In genomic region chr9:33264473-33265177, GRCh38 we compare ENCODE assay signal across 8 cellular contexts. TPM values are rescaled to one million over a fixed set of nuclear protein-coding genes. Genes with fewer than 3 reads are reported as not detected.
DNase-seq lines count a peak whose midpoint lies in the region; ATAC-seq lines count a peak whose summit lies in the region.

Gene BAG1, minus strand, starts transcription at chr9:33264708.
Gene CHMP5, plus strand, starts transcription at chr9:33265049. Its CDS starts 30 bp downstream, at chr9:33265079.

- H3K27me3 Mint-ChIP-seq in activated CD8-positive, alpha-beta memory T cell treated with anti-CD3 and anti-CD28 coated beads, Interleukin-2, amount 10 ng/mL, durations not matched to agents 7 days and 5 days, result no peaks in the 10 kb centered on the region

- H3K27me3 ChIP-seq in NT2/D1 (ENCODE audit: insufficient read depth, insufficient read length) (no peaks in the 10 kb centered on the region), endocrine pancreas (ENCODE audit: control insufficient read depth, insufficient read depth, low read length) (no peaks in the 10 kb centered on the region), mesenchymal stem cell (ENCODE audit: control insufficient read depth in 1 of 2, insufficient read depth in 1 of 2, low read length in 2 of 2) (no peaks in the 10 kb centered on the region)

- peak within 1 kb of the TSS in 1 of 2 experiments; percentile 97 for H3K23ac ChIP-seq in mesenchymal stem cell (ENCODE audit: low read length in 2 of 2)

- peak; percentile 87 for ATAC-seq in GM21381 (IDR thresholded peaks at IDR 0.05; ENCODE audit: unreplicated experiment)
- ATAC-seq in activated CD8-positive, alpha-beta memory T cell treated with anti-CD3 and anti-CD28 coated beads, Interleukin-2, amount 10 ng/mL, durations not matched to agents 7 days and 5 days, result peak; percentile 87

- H2BK12ac ChIP-seq in mesenchymal stem cell (ENCODE audit: low read length in 2 of 2), result peak within 1 kb of the TSS in 1 of 2 experiments; percentile 49

- no peak within 1 kb of the TSS for H2BK15ac ChIP-seq in mesenchymal stem cell (ENCODE audit: low read depth, poor library complexity, severe bottlenecking)

- peak within 1 kb of the TSS; percentile 98 for H3K9ac ChIP-seq in NT2/D1 (ENCODE audit: insufficient read length, low read depth)
- peak within 1 kb of the TSS; percentile 97 for H3K9ac ChIP-seq in endocrine pancreas (ENCODE audit: control insufficient read depth, insufficient read depth, low read length)
- H3K9ac ChIP-seq in mesenchymal stem cell (ENCODE audit: low read length), result peak within 1 kb of the TSS; percentile 97

- H3K27ac Mint-ChIP-seq in activated CD8-positive, alpha-beta memory T cell treated with anti-CD3 and anti-CD28 coated beads, Interleukin-2, amount 10 ng/mL, durations not matched to agents 7 days and 5 days, result peak within 1 kb of the TSS; percentile 97

- no peaks in the 10 kb centered on the region for H3K9me3 ChIP-seq in NT2/D1 (ENCODE audit: insufficient read depth, low read length)
- no peaks in the 10 kb centered on the region for H3K9me3 ChIP-seq in endocrine pancreas (ENCODE audit: control insufficient read depth, low read length)
- no peaks in the 10 kb centered on the region for H3K9me3 ChIP-seq in mesenchymal stem cell (ENCODE audit: control insufficient read depth, low read length)

- peak within 1 kb of the TSS; percentile 86 for H3K4me3 Mint-ChIP-seq in activated CD8-positive, alpha-beta memory T cell treated with anti-CD3 and anti-CD28 coated beads, Interleukin-2, amount 10 ng/mL, durations not matched to agents 7 days and 5 days

- peak within 1 kb of the TSS; percentile 67 for H3K4me2 ChIP-seq in mesenchymal stem cell (ENCODE audit: low read length, poor library complexity, severe bottlenecking)

- peak within 1 kb of the TSS; percentile 47 for H2AK5ac ChIP-seq in mesenchymal stem cell (ENCODE audit: low read length, severe bottlenecking)

- H3K9me3 Mint-ChIP-seq in activated CD8-positive, alpha-beta memory T cell treated with anti-CD3 and anti-CD28 coated beads, Interleukin-2, amount 10 ng/mL, durations not matched to agents 7 days and 5 days (ENCODE audit: low read depth), result no peaks in the 10 kb centered on the region

- peak within 1 kb of the TSS; percentile 15 for H2BK5ac ChIP-seq in mesenchymal stem cell (ENCODE audit: low read depth, low read length, poor library complexity, severe bottlenecking)

- H3K14ac ChIP-seq in mesenchymal stem cell (ENCODE audit: low read length in 2 of 2), result peak within 1 kb of the TSS; percentile 44 to 89

- H3K79me1 ChIP-seq in mesenchymal stem cell (replicated peaks; ENCODE audit: low read length, poor library complexity, severe bottlenecking), result peaks cover 37% of the 10 kb centered on the region

- peak within 1 kb of the TSS; percentile 100 for H3K4me3 ChIP-seq in NT2/D1 (ENCODE audit: insufficient read length, low read depth)
- H3K4me3 ChIP-seq in endocrine pancreas (ENCODE audit: control insufficient read depth, insufficient read depth, low read length), result peak within 1 kb of the TSS; percentile 90
- H3K4me3 ChIP-seq in mesenchymal stem cell (ENCODE audit: insufficient read depth in 1 of 2, low read depth in 1 of 2, low read length in 2 of 2), result peak within 1 kb of the TSS; percentile 92 to 97

- CTCF ChIA-PET in activated CD8-positive, alpha-beta memory T cell treated with anti-CD3 and anti-CD28 coated beads, Interleukin-2, amount 10 ng/mL, durations not matched to agents 7 days and 5 days (lab: Charles Lee), result interaction anchor here (0.6 to 1.9 kb wide), 6 partner anchors 9 to 239 kb away, joined by 3 to 11 read pairs (median 4); partner anchors contain the start of gene NFX1

- H2BK120ac ChIP-seq in mesenchymal stem cell (ENCODE audit: low read depth, low read length), result peak within 1 kb of the TSS; percentile 88

- WGBS in mesenchymal stem cell, result 1% methylated on average over 66 of the region's 67 CpGs

- H4K91ac ChIP-seq in mesenchymal stem cell (ENCODE audit: low read length), result peak within 1 kb of the TSS; percentile 88

- H3K27ac ChIP-seq in mesenchymal stem cell (ENCODE audit: low read length, poor library complexity, severe bottlenecking), result peak within 1 kb of the TSS; percentile 73

- in situ Hi-C loops in Caki2 (cut with HindIII; ENCODE audit: low pct_unique_long_range_greater_than_20kb, low sequenced_read_pairs), result no loop called here

- H3K4me1 Mint-ChIP-seq in activated CD8-positive, alpha-beta memory T cell treated with anti-CD3 and anti-CD28 coated beads, Interleukin-2, amount 10 ng/mL, durations not matched to agents 7 days and 5 days, result peaks cover 56% of the 10 kb centered on the region

- peak within 1 kb of the TSS; percentile 4 to 79 for H3K18ac ChIP-seq in mesenchymal stem cell (ENCODE audit: low read depth in 1 of 2, low read length in 2 of 2)

- H3K36me3 ChIP-seq in NT2/D1 (ENCODE audit: insufficient read depth, insufficient read length, low read length) (peaks cover 66% of the 10 kb centered on the region), endocrine pancreas (ENCODE audit: control insufficient read depth, insufficient read depth, low read length) (no peaks in the 10 kb centered on the region), mesenchymal stem cell (ENCODE audit: control insufficient read depth in 1 of 2, insufficient read depth in 2 of 2, low read depth in 1 of 2, low read length in 2 of 2) (peaks cover 7 to 60% of the 10 kb centered on the region in 2 experiments)

- peak within 1 kb of the TSS; percentile 89 for H2AFZ ChIP-seq in mesenchymal stem cell (ENCODE audit: low read depth, low read length)

- H4K8ac ChIP-seq in mesenchymal stem cell (ENCODE audit: low read length), result peak within 1 kb of the TSS; percentile 63

- peak; percentile 97 for DNase-seq in Caki2 (ENCODE audit: low read depth)
- peak in 75 of 76 experiments; percentile 71 to 99 (median 98) for DNase-seq in HUDEP-2 (lab: John Stamatoyannopoulos, UW; ENCODE audit: unreplicated experiment in 76 of 76)
- DNase-seq in NT2/D1 (ENCODE audit: low read depth, low spot score), result peak; percentile 99
- DNase-seq in activated CD8-positive, alpha-beta memory T cell treated with anti-CD3 and anti-CD28 coated beads, Interleukin-2, amount 10 ng/mL, durations not matched to agents 7 days and 5 days, result peak; percentile 100
- peak; percentile 99 for DNase-seq in mesenchymal stem cell
- peak; percentile 99 for DNase-seq in stimulated activated CD8-positive, alpha-beta memory T cell treated with anti-CD3 and anti-CD28 coated beads, Interleukin-12 subunit alpha, Interleukin-12 subunit beta, amount 100 ng/mL, for 4 hours (ENCODE audit: low read depth)

- H3K4me1 ChIP-seq in NT2/D1 (ENCODE audit: insufficient read depth, insufficient read length), result no peaks in the 10 kb centered on the region
- peaks cover 11% of the 10 kb centered on the region for H3K4me1 ChIP-seq in endocrine pancreas (ENCODE audit: control insufficient read depth, insufficient read depth, low read length)
- H3K4me1 ChIP-seq in mesenchymal stem cell (ENCODE audit: control insufficient read depth, insufficient read depth, low read depth, low read length), result peaks cover 12% of the 10 kb centered on the region

- peaks cover 67% of the 10 kb centered on the region for H3K36me3 Mint-ChIP-seq in activated CD8-positive, alpha-beta memory T cell treated with anti-CD3 and anti-CD28 coated beads, Interleukin-2, amount 10 ng/mL, durations not matched to agents 7 days and 5 days

- H3K4ac ChIP-seq in mesenchymal stem cell (ENCODE audit: low read depth in 1 of 2, low read length in 2 of 2), result peak within 1 kb of the TSS; percentile 69 to 97

RNA-seq across cellular contexts. Expression of gene BAG1, which starts in this region (rescaled TPM):
- 27.7 and 47.2 TPM in 2 replicates for total RNA-seq in Caki2 (2014; rRNA removed; shearing (Covaris generic); ENCODE audit: low replicate concordance)
- 10 to 100 TPM; 74.9 to 81.0 TPM for total RNA-seq in activated CD8-positive, alpha-beta memory T cell treated with anti-CD3 and anti-CD28 coated beads, Interleukin-2, amount 10 ng/mL, durations not matched to agents 7 days and 5 days
- 33.1 TPM for polyA plus RNA-seq in mesenchymal stem cell (2013, experiment 1 of 2)
- 33.0 TPM for polyA plus RNA-seq in mesenchymal stem cell (2013, experiment 2 of 2)

RNA-seq across cellular contexts. Expression of gene CHMP5, which starts in this region (rescaled TPM):
- 87.3 and 121 TPM in 2 replicates for total RNA-seq in Caki2 (2014; rRNA removed; shearing (Covaris generic); ENCODE audit: low replicate concordance)
- 100 to 1,000 TPM; 114 to 130 TPM for total RNA-seq in activated CD8-positive, alpha-beta memory T cell treated with anti-CD3 and anti-CD28 coated beads, Interleukin-2, amount 10 ng/mL, durations not matched to agents 7 days and 5 days
- polyA plus RNA-seq in mesenchymal stem cell (2013, experiment 1 of 2), result 55.8 TPM
- polyA plus RNA-seq in mesenchymal stem cell (2013, experiment 2 of 2), result 60.2 TPM

Comparison
In these comparisons a context has a peak if more than half of its experiments do, and no peak if none do; other contexts are left out.
1. Peak in every context shown above with its lines: DNase-seq, ATAC-seq, H3K4me3 ChIP-seq and H3K27ac ChIP-seq.